ENCODE assay signal across 5 cellular contexts in the genomic region with DNA sequence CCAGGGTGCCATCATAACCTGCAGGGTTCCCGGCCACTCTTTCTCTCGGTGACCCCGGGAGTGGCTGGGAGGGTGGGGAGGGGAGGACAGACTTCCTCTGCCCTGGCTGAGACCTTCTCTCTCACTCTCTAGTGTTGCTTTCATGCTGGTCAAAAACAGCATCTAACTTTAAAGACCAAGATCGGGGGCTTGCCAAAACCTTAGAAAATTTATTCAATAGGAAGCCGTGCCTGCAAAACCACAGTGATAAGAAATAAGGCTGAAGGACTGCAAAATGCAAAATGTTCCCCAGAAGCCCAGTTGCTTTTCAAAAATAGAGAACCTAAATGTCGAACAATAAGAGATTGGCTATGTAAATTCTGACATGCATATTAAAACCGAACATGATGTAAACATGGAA.
"Had no signal": no experiment of that assay in that cellular context is flagged by ENCODE, and none has a peak within 500 bp of the region (broad histone marks: within the 10 kb centered on the region; RNA-seq: fewer than 3 reads in every experiment).

No MANE protein-coding gene starts in this region.

- DNase-seq: H9, HCEC 1CT, IMR-90 had no signal

- H3K4me3 ChIP-seq: GM23338, K562 had no signal
